1 cellular context compared by ENCODE assay signal in genomic region chr12:80837342-80837978, GRCh38.
A peak's percentile ranks its signal among the peaks of the same experiment; 100 is the strongest.
TF ChIP-seq lines count a peak whose summit lies in the region.

No MANE protein-coding gene starts in this region.

TF ChIP-seq in HepG2, 621 proteins besides CTCF, POLR2A, EP300 and RAD21 (continued from another document):
- TF ChIP-seq ARID5B (CRISPR knock-in tag; IDR thresholded peaks at IDR 0.05) = peak; percentile 22; the same call in 1 of the 2 replicates
- TF ChIP-seq, protein P1, sequence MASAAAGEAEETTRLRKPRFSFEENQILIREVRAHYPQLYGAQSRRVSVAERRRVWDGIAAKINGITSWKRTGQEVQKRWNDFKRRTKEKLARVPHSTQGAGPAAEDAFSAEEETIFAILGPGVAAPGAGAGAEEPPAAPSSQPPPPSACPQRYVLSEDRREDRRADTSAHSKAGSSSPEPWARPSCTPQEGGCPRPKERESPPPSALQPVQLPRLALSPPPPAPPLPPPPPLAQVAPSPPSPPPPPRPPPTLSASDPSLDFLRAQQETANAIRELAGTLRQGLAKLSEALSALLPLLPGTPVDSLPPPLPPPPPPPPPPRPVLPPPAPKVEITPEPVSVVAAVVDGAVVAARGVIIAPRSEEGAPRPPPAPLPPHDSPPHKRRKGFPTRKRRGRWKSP (CRISPR knock-in tag; IDR thresholded peaks at IDR 0.05) = no peak
- TF ChIP-seq RELA (CRISPR knock-in tag; IDR thresholded peaks at IDR 0.05) = no peak
- no peak for TF ChIP-seq CBFB (CRISPR knock-in tag; IDR thresholded peaks at IDR 0.05)
- TF ChIP-seq ZNF580 (CRISPR knock-in tag; IDR thresholded peaks at IDR 0.05; ENCODE audit: borderline replicate concordance, low read depth) = no peak
- no peak for TF ChIP-seq CHD2 (IDR thresholded peaks at IDR 0.05; ENCODE audit: low read depth, low read length)
- TF ChIP-seq ZNF878 (CRISPR knock-in tag; IDR thresholded peaks at IDR 0.05) = no peak
- no peak for TF ChIP-seq ZNF670 (CRISPR knock-in tag; IDR thresholded peaks at IDR 0.05; ENCODE audit: borderline replicate concordance)
- TF ChIP-seq KMT2A (CRISPR knock-in tag; IDR thresholded peaks at IDR 0.05) = no peak
- TF ChIP-seq TOE1 (CRISPR knock-in tag; IDR thresholded peaks at IDR 0.05) = no peak
- no peak for TF ChIP-seq PHF21A (CRISPR knock-in tag; IDR thresholded peaks at IDR 0.05)
- no peak for TF ChIP-seq NKX3-1 (CRISPR knock-in tag; IDR thresholded peaks at IDR 0.05)
- 0 out of 4 replicates have a peak, but pooled peaks of 1 of the 2 experiments have one; percentile 31 for TF ChIP-seq KLF16 (CRISPR knock-in tag; IDR thresholded peaks at IDR 0.05)
- TF ChIP-seq AGO2 (optimal IDR thresholded peaks at IDR 0.05; ENCODE audit: low read depth, low read length) = no peak
- TF ChIP-seq ARNT2 (CRISPR knock-in tag; IDR thresholded peaks at IDR 0.05; ENCODE audit: low read depth) = no peak
- no peak for TF ChIP-seq ZFP37 (CRISPR knock-in tag; IDR thresholded peaks at IDR 0.05; ENCODE audit: borderline replicate concordance)
- TF ChIP-seq CREB1 (IDR thresholded peaks at IDR 0.05) = peak; percentile 72
- no peak for TF ChIP-seq CREB1 (CRISPR knock-in tag; IDR thresholded peaks at IDR 0.05)
- no peak for TF ChIP-seq ZSCAN29 (CRISPR knock-in tag; conservative IDR thresholded peaks at IDR 0.05)
- TF ChIP-seq MNT (IDR thresholded peaks at IDR 0.05) = no peak
- TF ChIP-seq NR1H2 (CRISPR knock-in tag; IDR thresholded peaks at IDR 0.05; ENCODE audit: borderline replicate concordance, low read depth) = no peak
- TF ChIP-seq RBAK (CRISPR knock-in tag; IDR thresholded peaks at IDR 0.05) = no peak
- 0 out of 2 replicates have a peak, but pooled peaks have one; percentile 17 for TF ChIP-seq ELF3 (CRISPR knock-in tag; IDR thresholded peaks at IDR 0.05)
- TF ChIP-seq STAG1 (CRISPR knock-in tag; IDR thresholded peaks at IDR 0.05) = peak; percentile 85
- TF ChIP-seq PAX8 (CRISPR knock-in tag; IDR thresholded peaks at IDR 0.05; ENCODE audit: borderline replicate concordance) = no peak
- TF ChIP-seq THAP11 (CRISPR knock-in tag; IDR thresholded peaks at IDR 0.05) = 0 out of 2 replicates have a peak, but pooled peaks have one; percentile 22
- TF ChIP-seq ETV6 (CRISPR knock-in tag; conservative IDR thresholded peaks at IDR 0.05) = no peak
- TF ChIP-seq NAIF1 (CRISPR knock-in tag; IDR thresholded peaks at IDR 0.05; ENCODE audit: borderline replicate concordance) = no peak
- TF ChIP-seq DNMT1 (CRISPR knock-in tag; IDR thresholded peaks at IDR 0.05) = no peak
- TF ChIP-seq TEAD3 (CRISPR knock-in tag; optimal IDR thresholded peaks at IDR 0.05; ENCODE audit: borderline replicate concordance) = peak; percentile 62
- TF ChIP-seq ZNF281 (CRISPR knock-in tag; IDR thresholded peaks at IDR 0.05; ENCODE audit: borderline replicate concordance) = no peak
- TF ChIP-seq ATAD3A (CRISPR knock-in tag; IDR thresholded peaks at IDR 0.05) = no peak
- 0 out of 2 replicates have a peak, but pooled peaks have one; percentile 17 for TF ChIP-seq FOXA3 (CRISPR knock-in tag; IDR thresholded peaks at IDR 0.05)
- TF ChIP-seq ATRX (CRISPR knock-in tag; IDR thresholded peaks at IDR 0.05; ENCODE audit: borderline replicate concordance) = no peak
- TF ChIP-seq NFIB (CRISPR knock-in tag; IDR thresholded peaks at IDR 0.05; ENCODE audit: borderline replicate concordance) = no peak
- no peak for TF ChIP-seq FLYWCH1 (CRISPR knock-in tag; IDR thresholded peaks at IDR 0.05)
- no peak for TF ChIP-seq MIXL1 (CRISPR knock-in tag; IDR thresholded peaks at IDR 0.05)
- no peak for TF ChIP-seq SPEN (CRISPR knock-in tag; IDR thresholded peaks at IDR 0.05; ENCODE audit: low read depth)
- no peak for TF ChIP-seq ATF1 (CRISPR knock-in tag; IDR thresholded peaks at IDR 0.05)
- TF ChIP-seq SMC3 (IDR thresholded peaks at IDR 0.05; ENCODE audit: low read length) = peak; percentile 76
- 0 out of 2 replicates have a peak, but pooled peaks have one; percentile 13 for TF ChIP-seq RFX1 (IDR thresholded peaks at IDR 0.05)
- no peak for TF ChIP-seq SUZ12 (IDR thresholded peaks at IDR 0.05; ENCODE audit: low read depth, low read length)
- TF ChIP-seq PHF5A (CRISPR knock-in tag; IDR thresholded peaks at IDR 0.05; ENCODE audit: low read depth, unreplicated experiment) = no peak
- 0 out of 2 replicates have a peak, but pooled peaks have one; percentile 21 for TF ChIP-seq ZNF124 (CRISPR knock-in tag; IDR thresholded peaks at IDR 0.05)
- TF ChIP-seq ZNF18 (CRISPR knock-in tag; IDR thresholded peaks at IDR 0.05; ENCODE audit: insufficient replicate concordance) = no peak
- no peak for TF ChIP-seq MZF1 (CRISPR knock-in tag; IDR thresholded peaks at IDR 0.05; ENCODE audit: borderline replicate concordance)
- no peak for TF ChIP-seq ZNF629 (CRISPR knock-in tag; conservative IDR thresholded peaks at IDR 0.05)
- no peak for TF ChIP-seq ZNF253 (CRISPR knock-in tag; IDR thresholded peaks at IDR 0.05; ENCODE audit: borderline replicate concordance)
- no peak for TF ChIP-seq FOXK2 (IDR thresholded peaks at IDR 0.05)
- TF ChIP-seq, protein P2, sequence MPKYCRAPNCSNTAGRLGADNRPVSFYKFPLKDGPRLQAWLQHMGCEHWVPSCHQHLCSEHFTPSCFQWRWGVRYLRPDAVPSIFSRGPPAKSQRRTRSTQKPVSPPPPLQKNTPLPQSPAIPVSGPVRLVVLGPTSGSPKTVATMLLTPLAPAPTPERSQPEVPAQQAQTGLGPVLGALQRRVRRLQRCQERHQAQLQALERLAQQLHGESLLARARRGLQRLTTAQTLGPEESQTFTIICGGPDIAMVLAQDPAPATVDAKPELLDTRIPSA (CRISPR knock-in tag; IDR thresholded peaks at IDR 0.05; ENCODE audit: borderline replicate concordance) = no peak
- no peak for TF ChIP-seq ZNF746 (CRISPR knock-in tag; IDR thresholded peaks at IDR 0.05)
- 0 out of 2 replicates have a peak, but pooled peaks have one; percentile 24 for TF ChIP-seq KMT2B (CRISPR knock-in tag; IDR thresholded peaks at IDR 0.05)
- TF ChIP-seq XRCC5 (optimal IDR thresholded peaks at IDR 0.05; ENCODE audit: low read length) = peak; percentile 25
- TF ChIP-seq, protein P3, sequence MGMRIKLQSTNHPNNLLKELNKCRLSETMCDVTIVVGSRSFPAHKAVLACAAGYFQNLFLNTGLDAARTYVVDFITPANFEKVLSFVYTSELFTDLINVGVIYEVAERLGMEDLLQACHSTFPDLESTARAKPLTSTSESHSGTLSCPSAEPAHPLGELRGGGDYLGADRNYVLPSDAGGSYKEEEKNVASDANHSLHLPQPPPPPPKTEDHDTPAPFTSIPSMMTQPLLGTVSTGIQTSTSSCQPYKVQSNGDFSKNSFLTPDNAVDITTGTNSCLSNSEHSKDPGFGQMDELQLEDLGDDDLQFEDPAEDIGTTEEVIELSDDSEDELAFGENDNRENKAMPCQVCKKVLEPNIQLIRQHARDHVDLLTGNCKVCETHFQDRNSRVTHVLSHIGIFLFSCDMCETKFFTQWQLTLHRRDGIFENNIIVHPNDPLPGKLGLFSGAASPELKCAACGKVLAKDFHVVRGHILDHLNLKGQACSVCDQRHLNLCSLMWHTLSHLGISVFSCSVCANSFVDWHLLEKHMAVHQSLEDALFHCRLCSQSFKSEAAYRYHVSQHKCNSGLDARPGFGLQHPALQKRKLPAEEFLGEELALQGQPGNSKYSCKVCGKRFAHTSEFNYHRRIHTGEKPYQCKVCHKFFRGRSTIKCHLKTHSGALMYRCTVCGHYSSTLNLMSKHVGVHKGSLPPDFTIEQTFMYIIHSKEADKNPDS (CRISPR knock-in tag; IDR thresholded peaks at IDR 0.05) = no peak
- TF ChIP-seq MXD1 (CRISPR knock-in tag; IDR thresholded peaks at IDR 0.05) = no peak
- no peak for TF ChIP-seq KDM2A (CRISPR knock-in tag; IDR thresholded peaks at IDR 0.05; ENCODE audit: borderline replicate concordance, low read depth)
- TF ChIP-seq RARG (CRISPR knock-in tag; IDR thresholded peaks at IDR 0.05; ENCODE audit: low read depth) = no peak
- no peak for TF ChIP-seq KLF13 (CRISPR knock-in tag; IDR thresholded peaks at IDR 0.05)
